Comparison of ENCODE assay signal across 18 cellular contexts in the genomic region with DNA sequence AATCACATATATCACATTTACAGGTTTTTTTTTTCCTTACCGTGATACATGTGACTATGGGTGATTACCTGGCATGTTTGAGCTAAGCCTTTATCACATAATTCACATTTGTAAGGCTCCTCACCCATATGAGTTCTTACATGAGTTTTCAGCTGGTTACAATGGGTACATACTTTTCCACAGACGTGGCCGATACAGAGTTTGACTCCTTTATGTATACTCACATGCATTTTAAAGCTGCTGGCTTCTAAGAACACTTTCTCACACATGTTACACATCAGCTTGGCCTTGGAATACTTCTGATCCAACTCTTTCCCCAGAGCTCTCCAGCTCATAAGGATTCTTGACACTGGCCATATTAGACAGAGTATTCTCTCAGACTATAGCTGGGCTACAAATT.
DNase-seq lines count a peak whose midpoint lies in the region; ATAC-seq and TF ChIP-seq lines count a peak whose summit lies in the region.
"Had no signal": no experiment of that assay in that cellular context is flagged by ENCODE, and none has a peak within 500 bp of the region (broad histone marks: within the 10 kb centered on the region; RNA-seq: fewer than 3 reads in every experiment).

No MANE protein-coding gene starts in this region.

- no peaks in the 10 kb centered on the region for H3K36me3 Mint-ChIP-seq in memory B cell
- H3K36me3 Mint-ChIP-seq: CD4-positive, CD25-positive, alpha-beta regulatory T cell had no signal

- peaks cover 14% of the 10 kb centered on the region for H3K4me1 Mint-ChIP-seq in memory B cell

- no peaks in the 10 kb centered on the region for H3K9me2 ChIP-seq in SU-DHL-6 (replicated peaks; ENCODE audit: insufficient read depth, low read length)

- H3K9ac ChIP-seq in SU-DHL-6 (ENCODE audit: low read length) = no peak overlapping the region

- H4K20me1 ChIP-seq in SU-DHL-6 (ENCODE audit: low read depth, low read length) = no peaks in the 10 kb centered on the region

- H3K79me2 ChIP-seq in SU-DHL-6 (ENCODE audit: insufficient read depth, low read length) = no peaks in the 10 kb centered on the region

- peak overlapping the region; percentile 45 for H2AFZ ChIP-seq in SU-DHL-6 (ENCODE audit: low read depth, low read length, severe bottlenecking)

- H3K9me3 ChIP-seq in SU-DHL-6 (ENCODE audit: insufficient read depth, low read length) = no peaks in the 10 kb centered on the region
- H3K9me3 ChIP-seq: Caco-2 had no signal

- H3K4me3 ChIP-seq in SU-DHL-6 (ENCODE audit: insufficient read depth, low read length, poor library complexity, severe bottlenecking) = no peak overlapping the region

- H3K36me3 ChIP-seq in SU-DHL-6 (ENCODE audit: low read length) = no peaks in the 10 kb centered on the region

- peak overlapping the region; percentile 86 for H3K27ac Mint-ChIP-seq in memory B cell
- H3K27ac Mint-ChIP-seq: CD4-positive, CD25-positive, alpha-beta regulatory T cell; T-helper 2 cell treated with Interferon-gamma antibody and Interleukin-4, amounts not matched to agents 5 μg/mL and 100 μg/mL, for 36 hours had no signal

- no peaks in the 10 kb centered on the region for H3F3A ChIP-seq in SU-DHL-6 (ENCODE audit: insufficient read depth)

- H3K27me3 ChIP-seq in SU-DHL-6 (ENCODE audit: low read length) = no peaks in the 10 kb centered on the region

- ATAC-seq in HG02885 (IDR thresholded peaks at IDR 0.05; ENCODE audit: poor library complexity, unreplicated experiment) (peak; percentile 7), memory B cell (ENCODE audit: low read depth) (no peak), GM21367 (IDR thresholded peaks at IDR 0.05; ENCODE audit: unreplicated experiment) (no peak)
- ATAC-seq: Panc1 had no signal

- peak; percentile 4 for DNase-seq in ELR (ENCODE audit: low read depth)
- DNase-seq in memory B cell (ENCODE audit: low spot score in 2 of 2) = no peak
- DNase-seq in NCI-H2081 treated with DMSO at 0.1 percent for 48 hours (lab: John Stamatoyannopoulos, UW) = no peak
- no peak for DNase-seq in GDM1 (lab: John Stamatoyannopoulos, UW)
- no peak for DNase-seq in pons (ENCODE audit: low spot score)
- DNase-seq: ACHN, HCEC 1CT, KG1, NCI-H1092 treated with DMSO at 0.1 percent for 48 hours, NCI-H1694 treated with DMSO at 0.1 percent for 48 hours, NCI-H226 had no signal

- H3K4me3 Mint-ChIP-seq in memory B cell = no peak overlapping the region
- H3K4me3 Mint-ChIP-seq: CD4-positive, CD25-positive, alpha-beta regulatory T cell; T-helper 2 cell treated with Interferon-gamma antibody and Interleukin-4, amounts not matched to agents 5 μg/mL and 100 μg/mL, for 36 hours had no signal

- no peak for TF ChIP-seq CTCF in SU-DHL-6 (IDR thresholded peaks at IDR 0.05; ENCODE audit: insufficient read depth, low read length, poor library complexity, severe bottlenecking)

- no peaks in the 10 kb centered on the region for H3K9me3 Mint-ChIP-seq in memory B cell
- H3K9me3 Mint-ChIP-seq: CD4-positive, CD25-positive, alpha-beta regulatory T cell; T-helper 2 cell treated with Interferon-gamma antibody and Interleukin-4, amounts not matched to agents 5 μg/mL and 100 μg/mL, for 36 hours had no signal

- H3K27me3 Mint-ChIP-seq in memory B cell = no peaks in the 10 kb centered on the region

- H3K4me2 ChIP-seq in SU-DHL-6 (ENCODE audit: low read depth, low read length, poor library complexity, severe bottlenecking) = no peak overlapping the region

- no peak overlapping the region for H3K27ac ChIP-seq in SU-DHL-6 (ENCODE audit: low read depth, low read length)
